ENCODE assay signal across 8 cellular contexts in genomic region chr13:26482451-26483197, GRCh38.
A peak's percentile ranks its signal among the peaks of the same experiment; 100 is the strongest.
DNase-seq lines count a peak whose midpoint lies in the region; ATAC-seq lines count a peak whose summit lies in the region.

No MANE protein-coding gene starts in this region.

- no peak overlapping the region for H3K4me3 Mint-ChIP-seq in activated CD4-positive, alpha-beta T cell treated with anti-CD3 and anti-CD28 coated beads, Interleukin-2, amount 10 ng/mL, durations not matched to agents 7 days and 5 days

- peaks cover 16% of the 10 kb centered on the region for H3K4me1 Mint-ChIP-seq in activated CD4-positive, alpha-beta T cell treated with anti-CD3 and anti-CD28 coated beads, Interleukin-2, amount 10 ng/mL, durations not matched to agents 7 days and 5 days

- DNase-seq in SIG-M5 treated with dmso at 0.1 percent for 504 hours (lab: John Stamatoyannopoulos, UW; ENCODE audit: unreplicated experiment) = peak; percentile 80
- DNase-seq in SIG-M5 (lab: John Stamatoyannopoulos, UW) = no peak
- peak; percentile 67 for DNase-seq in NCI-H69 (lab: John Stamatoyannopoulos, UW)
- peak; percentile 77 for DNase-seq in activated CD4-positive, alpha-beta T cell treated with anti-CD3 and anti-CD28 coated beads, Interleukin-2, amount 10 ng/mL, durations not matched to agents 7 days and 5 days
- DNase-seq in dermis microvascular lymphatic vessel endothelial cell (ENCODE audit: low read depth in 2 of 2) = peak; percentile 61 to 76
- DNase-seq in lung microvascular endothelial cell (ENCODE audit: low read depth in 2 of 2) = peak; percentile 68 to 77
- DNase-seq in stimulated activated CD8-positive, alpha-beta memory T cell treated with anti-CD3 and anti-CD28 coated beads, Interleukin-4, amount 100 ng/mL, for 48 hours = peak; percentile 79

- ATAC-seq in HG03097 (IDR thresholded peaks at IDR 0.05; ENCODE audit: low FRiP score, unreplicated experiment) = peak; percentile 48

- POLR2A ChIA-PET in activated CD4-positive, alpha-beta T cell treated with anti-CD3 and anti-CD28 coated beads, Interleukin-2, amount 10 ng/mL, durations not matched to agents 7 days and 5 days (lab: Charles Lee) = no interaction called here

- CTCF ChIA-PET in activated CD4-positive, alpha-beta T cell treated with anti-CD3 and anti-CD28 coated beads, Interleukin-2, amount 10 ng/mL, durations not matched to agents 7 days and 5 days (lab: Charles Lee) = interaction anchor here (0.6 to 3.2 kb wide), 7 partner anchors 16 to 393 kb away, joined by 3 to 11 read pairs (median 3); no protein-coding TSS in a partner anchor

- H3K9me3 Mint-ChIP-seq in activated CD4-positive, alpha-beta T cell treated with anti-CD3 and anti-CD28 coated beads, Interleukin-2, amount 10 ng/mL, durations not matched to agents 7 days and 5 days = no peaks in the 10 kb centered on the region

- peak overlapping the region; percentile 79 for H3K27ac Mint-ChIP-seq in activated CD4-positive, alpha-beta T cell treated with anti-CD3 and anti-CD28 coated beads, Interleukin-2, amount 10 ng/mL, durations not matched to agents 7 days and 5 days

- no peaks in the 10 kb centered on the region for H3K27me3 Mint-ChIP-seq in activated CD4-positive, alpha-beta T cell treated with anti-CD3 and anti-CD28 coated beads, Interleukin-2, amount 10 ng/mL, durations not matched to agents 7 days and 5 days

- no peaks in the 10 kb centered on the region for H3K36me3 Mint-ChIP-seq in activated CD4-positive, alpha-beta T cell treated with anti-CD3 and anti-CD28 coated beads, Interleukin-2, amount 10 ng/mL, durations not matched to agents 7 days and 5 days (ENCODE audit: low read depth)
